In genomic region chr4:69092190-69092589, GRCh38 we compare ENCODE assay signal across 13 cellular contexts. TPM values are rescaled to one million over a fixed set of nuclear protein-coding genes. Genes with fewer than 3 reads are reported as not detected.
DNase-seq lines count a peak whose midpoint lies in the region; FAIRE-seq and TF ChIP-seq lines count a peak whose summit lies in the region.
"Had no signal": no experiment of that assay in that cellular context is flagged by ENCODE, and none has a peak within 500 bp of the region (broad histone marks: within the 10 kb centered on the region; RNA-seq: fewer than 3 reads in every experiment).

No MANE protein-coding gene starts in this region.

- in situ Hi-C loops in GM23248 (cut with MboI): no loop called here

- no peaks in the 10 kb centered on the region for H3F3A ChIP-seq in GM23248 (ENCODE audit: insufficient read depth)

- H3K36me3 ChIP-seq in GM23248 (ENCODE audit: low read depth): no peaks in the 10 kb centered on the region
- no peaks in the 10 kb centered on the region for H3K36me3 ChIP-seq in endothelial cell of umbilical vein (ENCODE audit: control insufficient read depth in 2 of 2, extremely low read depth in 1 of 2, insufficient read depth in 2 of 2, low read length in 2 of 2)
- no peaks in the 10 kb centered on the region for H3K36me3 ChIP-seq in skeletal muscle satellite cell (ENCODE audit: insufficient read depth, low read length)
- H3K36me3 ChIP-seq: prostate gland had no signal

- H3K4me1 ChIP-seq in GM23248 (ENCODE audit: insufficient read depth): no peaks in the 10 kb centered on the region
- H3K4me1 ChIP-seq in endothelial cell of umbilical vein (ENCODE audit: control insufficient read depth, extremely low read depth, insufficient read depth, low read length): peaks cover 13% of the 10 kb centered on the region
- H3K4me1 ChIP-seq in skeletal muscle satellite cell (ENCODE audit: control insufficient read depth, insufficient read depth, low read length): peaks cover 44% of the 10 kb centered on the region
- H3K4me1 ChIP-seq: prostate gland had no signal

- no peak overlapping the region for H3K4me2 ChIP-seq in GM23248 (ENCODE audit: unreplicated experiment)
- no peak overlapping the region for H3K4me2 ChIP-seq in endothelial cell of umbilical vein (ENCODE audit: insufficient read depth, low read length)
- peak overlapping the region; percentile 22 for H3K4me2 ChIP-seq in skeletal muscle satellite cell (ENCODE audit: low read length)

- DNase-seq in GM23248: peak; percentile 50
- DNase-seq in NCI-H2081 treated with DMSO at 0.1 percent for 48 hours (lab: John Stamatoyannopoulos, UW): peak; percentile 36
- peak; percentile 78 for DNase-seq in endothelial cell of umbilical vein (ENCODE audit: low read depth, low spot score)
- no peak for DNase-seq in GF-D8 (lab: John Stamatoyannopoulos, UW)
- DNase-seq in activated CD4-positive, alpha-beta T cell treated with anti-CD3 and anti-CD28 coated beads, Interleukin-2, amount 50 U/mL, for 48 hours: no peak
- no peak for DNase-seq in activated T-cell treated with anti-CD3 and anti-CD28 coated beads, Interleukin-2, amount 50 U/mL, for 1 hour
- DNase-seq: activated CD8-positive, alpha-beta T cell treated with anti-CD3 and anti-CD28 coated beads for 36 hours; hippocampal formation; midbrain; MM.1S; T-helper 17 cell had no signal

- H3K4me3 ChIP-seq in GM23248 (no peak overlapping the region), endothelial cell of umbilical vein (replicated peaks in 1 of 3; ENCODE audit: insufficient read depth in 1 of 3, low read depth in 1 of 3, low read length in 3 of 3) (no peak overlapping the region), skeletal muscle satellite cell (ENCODE audit: low read length) (no peak overlapping the region)
- H3K4me3 ChIP-seq: prostate gland had no signal

- H2AFZ ChIP-seq in GM23248 (no peak overlapping the region), endothelial cell of umbilical vein (ENCODE audit: low read depth, low read length) (no peak overlapping the region)

- intact Hi-C loops in endothelial cell of umbilical vein (cut with micrococcal nuclease): no loop called here

- no peak for TF ChIP-seq POLR2A in endothelial cell of umbilical vein (IDR thresholded peaks at IDR 0.05; ENCODE audit: low read depth, low read length)

- CTCF ChIA-PET in endothelial cell of umbilical vein (lab: Charles Lee): interaction anchor here (0.6 to 2.5 kb wide), 7 partner anchors 9 to 78 kb away, joined by 3 to 9 read pairs (median 3); no protein-coding TSS in a partner anchor

- H4K20me1 ChIP-seq in GM23248 (ENCODE audit: insufficient read depth): no peaks in the 10 kb centered on the region
- no peaks in the 10 kb centered on the region for H4K20me1 ChIP-seq in endothelial cell of umbilical vein (replicated peaks; ENCODE audit: control insufficient read depth, extremely low read depth, insufficient read depth, low read length)

- FAIRE-seq in endothelial cell of umbilical vein (lab: Jason Lieb, UNC): no peak

- no peak for TF ChIP-seq CTCF in endothelial cell of umbilical vein (IDR thresholded peaks at IDR 0.05; ENCODE audit: extremely low read depth in 1 of 2, insufficient read depth in 1 of 2, low read depth in 1 of 2, low read length in 2 of 2)

- 5 to 13% methylated on average over 1 of the region's 1 CpG for WGBS in GM23248 (ENCODE audit: low coverage in 1 of 2, low lambda C conversion rate in 2 of 2, missing lambda C conversion rate in 2 of 2), 2 experiments

- POLR2A ChIA-PET in endothelial cell of umbilical vein (lab: Charles Lee): no interaction called here

- no peak overlapping the region for H3K9ac ChIP-seq in GM23248
- no peak overlapping the region for H3K9ac ChIP-seq in endothelial cell of umbilical vein (replicated peaks; ENCODE audit: extremely low read depth, insufficient read depth, low read length)
- peak overlapping the region; percentile 56 for H3K9ac ChIP-seq in skeletal muscle satellite cell (ENCODE audit: low read depth, low read length)

- H3K79me2 ChIP-seq in GM23248 (ENCODE audit: insufficient read depth) (no peaks in the 10 kb centered on the region), endothelial cell of umbilical vein (ENCODE audit: control insufficient read depth, insufficient read depth, low read length) (no peaks in the 10 kb centered on the region)

- H3K9me3 ChIP-seq in GM23248 (ENCODE audit: low read depth) (peaks cover 2% of the 10 kb centered on the region), endothelial cell of umbilical vein (replicated peaks; ENCODE audit: control insufficient read depth, insufficient read depth, low read length) (no peaks in the 10 kb centered on the region), skeletal muscle satellite cell (replicated peaks; ENCODE audit: low read length) (no peaks in the 10 kb centered on the region)
- H3K9me3 ChIP-seq: prostate gland had no signal

- H3K9me1 ChIP-seq in endothelial cell of umbilical vein (replicated peaks; ENCODE audit: control insufficient read depth, extremely low read depth, insufficient read depth, low read length): no peaks in the 10 kb centered on the region

- dilution Hi-C loops in endothelial cell of umbilical vein (cut with MboI; ENCODE audit: extremely low pct_ligation_motif_present, low sequenced_read_pairs): no loop called here

- no peaks in the 10 kb centered on the region for H3K27me3 ChIP-seq in GM23248 (replicated peaks; ENCODE audit: insufficient read depth)
- H3K27me3 ChIP-seq in endothelial cell of umbilical vein (ENCODE audit: control insufficient read depth in 2 of 2, insufficient read depth in 2 of 2, low read length in 2 of 2): no peaks in the 10 kb centered on the region
- no peaks in the 10 kb centered on the region for H3K27me3 ChIP-seq in skeletal muscle satellite cell (ENCODE audit: control insufficient read depth, insufficient read depth, low read length)

- H3K9me2 ChIP-seq in GM23248 (ENCODE audit: insufficient read depth): no peaks in the 10 kb centered on the region

- BruUV-seq in endothelial cell of umbilical vein (replicated peaks; lab: Mats Ljungman, UMichigan): no TSS peak

- H3K27ac ChIP-seq in GM23248: no peak overlapping the region
- no peak overlapping the region for H3K27ac ChIP-seq in endothelial cell of umbilical vein (ENCODE audit: insufficient read depth, low read depth, low read length)
- H3K27ac ChIP-seq: prostate gland had no signal

TF ChIP-seq in endothelial cell of umbilical vein, 7 proteins besides CTCF, POLR2A, EP300 and RAD21:
- TF ChIP-seq POLR2AphosphoS5 (IDR thresholded peaks at IDR 0.05; ENCODE audit: insufficient read depth, low read depth, low read length) (peak; percentile 21), JUN (IDR thresholded peaks at IDR 0.05; ENCODE audit: borderline replicate concordance, insufficient read depth, insufficient read length, low read depth) (peak; percentile 81), FOS (IDR thresholded peaks at IDR 0.05; ENCODE audit: borderline replicate concordance, insufficient read depth, low read length) (peak; percentile 82), MYC (IDR thresholded peaks at IDR 0.05; ENCODE audit: low read depth, low read length) (no peak)

RNA-seq across cellular contexts. Expression of gene UGT2B7, which starts 4.1 kb away (rescaled TPM):
- total RNA-seq in GM23248 (2014; rRNA removed; shearing (Covaris generic)): not detected in 2 replicates
- polyA plus RNA-seq in GM23248 (2016; fragmentation: Nextera tagmentation; extraction: Ambion mirVana) (not detected in 2 replicates), endothelial cell of umbilical vein (not detected in 2 replicates)
- not detected in 2 replicates for total RNA-seq in endothelial cell of umbilical vein
- not detected in 2 replicates for polyA plus RNA-seq in endothelial cell of umbilical vein (2011; cell fraction: cytosol; rRNA removed)
- polyA plus RNA-seq in endothelial cell of umbilical vein (2011; cell fraction: nucleus; rRNA removed): not detected in 2 replicates
- polyA plus RNA-seq in endothelial cell of umbilical vein (2012): not detected in 2 replicates
- not detected in 2 replicates for polyA minus RNA-seq in endothelial cell of umbilical vein
- polyA minus RNA-seq in endothelial cell of umbilical vein (2011; cell fraction: cytosol; rRNA and poly(A)+ RNA removed): not detected
- not detected in 2 replicates for polyA minus RNA-seq in endothelial cell of umbilical vein (2011; cell fraction: nucleus; rRNA and poly(A)+ RNA removed)
- total RNA-seq in skeletal muscle satellite cell (2012; rRNA removed): not detected in 2 replicates
- total RNA-seq: activated CD8-positive, alpha-beta T cell treated with anti-CD3 and anti-CD28 coated beads for 36 hours; prostate gland; T-helper 17 cell had no signal

Comparison
In these comparisons a context has a peak if more than half of its experiments do, and no peak if none do; other contexts are left out.
1. DNase-seq: peak in GM23248 (single experiment), NCI-H2081 treated with DMSO at 0.1 percent for 48 hours (single experiment) and endothelial cell of umbilical vein (single experiment); none in GF-D8 (single experiment), activated CD4-positive, alpha-beta T cell treated with anti-CD3 and anti-CD28 coated beads, Interleukin-2, amount 50 U/mL, for 48 hours (0 of 2) and activated T-cell treated with anti-CD3 and anti-CD28 coated beads, Interleukin-2, amount 50 U/mL, for 1 hour (single experiment).